Comparison of ENCODE assay signal across 9 cellular contexts in genomic region chr9:90287567-90288274, GRCh38.
DNase-seq lines count a peak whose midpoint lies in the region; ATAC-seq and TF ChIP-seq lines count a peak whose summit lies in the region.
"Had no signal": no experiment of that assay in that cellular context is flagged by ENCODE, and none has a peak within 500 bp of the region (broad histone marks: within the 10 kb centered on the region; RNA-seq: fewer than 3 reads in every experiment).

No MANE protein-coding gene starts in this region.

- TF ChIP-seq CTCF in mucosa of descending colon (IDR thresholded peaks at IDR 0.05): no peak
- TF ChIP-seq CTCF in endothelial cell (IDR thresholded peaks at IDR 0.05; ENCODE audit: unreplicated experiment): no peak

- H3K27me3 Mint-ChIP-seq in endothelial cell (ENCODE audit: unreplicated experiment): no peaks in the 10 kb centered on the region

- H3K4me1 Mint-ChIP-seq in endothelial cell (ENCODE audit: unreplicated experiment): no peaks in the 10 kb centered on the region

- H3K36me3 Mint-ChIP-seq in endothelial cell (ENCODE audit: low read depth, unreplicated experiment): no peaks in the 10 kb centered on the region

- intact Hi-C loops in mucosa of descending colon (cut with DNase I, micrococcal nuclease): no loop called here

- H3K36me3 ChIP-seq in mucosa of descending colon (ENCODE audit: low read depth): no peaks in the 10 kb centered on the region

- H3K4me1 ChIP-seq in mucosa of descending colon (ENCODE audit: low read depth): no peaks in the 10 kb centered on the region

- no peak overlapping the region for H3K4me3 ChIP-seq in mucosa of descending colon

- no peak overlapping the region for H3K27ac Mint-ChIP-seq in endothelial cell (ENCODE audit: unreplicated experiment)

- no peaks in the 10 kb centered on the region for H3K9me3 Mint-ChIP-seq in endothelial cell (ENCODE audit: unreplicated experiment)

- ATAC-seq in GM18868 (IDR thresholded peaks at IDR 0.05; ENCODE audit: unreplicated experiment): peak; percentile 98
- peak; percentile 86 for ATAC-seq in GM21526 (IDR thresholded peaks at IDR 0.05; ENCODE audit: low FRiP score, unreplicated experiment)
- peak; percentile 94 for ATAC-seq in HG03457 (IDR thresholded peaks at IDR 0.05; ENCODE audit: unreplicated experiment)
- peak; percentile 28 for ATAC-seq in mucosa of descending colon
- ATAC-seq: left colon had no signal

- H3K4me3 Mint-ChIP-seq in endothelial cell (ENCODE audit: unreplicated experiment): no peak overlapping the region

- no peak for DNase-seq in mucosa of descending colon
- no peak for DNase-seq in NCI-H2081 (lab: John Stamatoyannopoulos, UW)
- DNase-seq in endothelial cell (ENCODE audit: low spot score): no peak
- DNase-seq in DMS79 treated with DMSO at 0.1 percent for 48 hours (lab: John Stamatoyannopoulos, UW): no peak
- DNase-seq: left colon; stimulated activated CD4-positive, alpha-beta T cell treated with anti-CD3 and anti-CD28 coated beads, Interleukin-4, amount 100 ng/mL, for 24 hours had no signal

- H3K9me3 ChIP-seq in mucosa of descending colon: no peaks in the 10 kb centered on the region

Comparison
In these comparisons a context has a peak if more than half of its experiments do, and no peak if none do; other contexts are left out.
1. ATAC-seq: peak in every context shown above with its lines; median percentile 98 in GM18868; 94 in HG03457; 86 in GM21526; 28 in mucosa of descending colon.